ENCODE assay signal across 17 cellular contexts in genomic region chr3:12579456-12579855, GRCh38. TPM values are rescaled to one million over a fixed set of nuclear protein-coding genes. Genes with fewer than 3 reads are reported as not detected.
A peak's percentile ranks its signal among the peaks of the same experiment; 100 is the strongest.
DNase-seq lines count a peak whose midpoint lies in the region; ATAC-seq and TF ChIP-seq lines count a peak whose summit lies in the region.
"Had no signal": no experiment of that assay in that cellular context is flagged by ENCODE, and none has a peak within 500 bp of the region (broad histone marks: within the 10 kb centered on the region; RNA-seq: fewer than 3 reads in every experiment).

No MANE protein-coding gene starts in this region.

- H3K9me3 Mint-ChIP-seq in activated CD8-positive, alpha-beta memory T cell treated with anti-CD3 and anti-CD28 coated beads, Interleukin-2, amount 10 ng/mL, durations not matched to agents 7 days and 5 days (ENCODE audit: low read depth): no peaks in the 10 kb centered on the region
- H3K9me3 Mint-ChIP-seq in osteocyte (ENCODE audit: unreplicated experiment): no peaks in the 10 kb centered on the region
- H3K9me3 Mint-ChIP-seq: activated naive CD4-positive, alpha-beta T cell treated with anti-CD3 and anti-CD28 coated beads, Interleukin-2, amount 10 ng/mL, durations not matched to agents 7 days and 5 days; T-helper 1 cell treated with Interleukin-12 subunit alpha and Interleukin-12 subunit beta and Interleukin-4 antibody, amounts not matched to agents 30 μg/mL and 1 μg/mL, for 36 hours had no signal

- DNase-seq in activated CD8-positive, alpha-beta memory T cell treated with anti-CD3 and anti-CD28 coated beads, Interleukin-2, amount 10 ng/mL, durations not matched to agents 7 days and 5 days: no peak
- DNase-seq in activated CD8-positive, alpha-beta memory T cell treated with anti-CD3 and anti-CD28 coated beads for 24 hours: no peak
- DNase-seq in KBM-7: peak; percentile 30
- DNase-seq in dermis blood vessel endothelial cell: peak; percentile 51
- DNase-seq in osteocyte (ENCODE audit: extremely low spot score, unreplicated experiment): no peak
- DNase-seq in activated effector memory CD4-positive, alpha-beta T cell treated with anti-CD3 and anti-CD28 coated beads, Interleukin-2, amount 50 U/mL, for 16 hours: no peak
- DNase-seq in epidermal melanocyte (ENCODE audit: insufficient read length, low spot score): no peak
- DNase-seq: activated CD4-positive, alpha-beta T cell treated with anti-CD3 and anti-CD28 coated beads, Interleukin-2, amount 50 U/mL, for 1 hour; activated naive CD4-positive, alpha-beta T cell treated with anti-CD3 and anti-CD28 coated beads, Interleukin-2, amount 10 ng/mL, durations not matched to agents 7 days and 5 days; NCI-H1092 treated with DMSO at 0.1 percent for 48 hours; NCI-H2171 treated with DMSO at 0.1 percent for 48 hours; retina; stimulated activated CD4-positive, alpha-beta T cell treated with anti-CD3 and anti-CD28 coated beads, Interleukin-4, amount 100 ng/mL, for 1 hour had no signal

- H3K27me3 Mint-ChIP-seq in activated CD8-positive, alpha-beta memory T cell treated with anti-CD3 and anti-CD28 coated beads, Interleukin-2, amount 10 ng/mL, durations not matched to agents 7 days and 5 days: no peaks in the 10 kb centered on the region
- no peaks in the 10 kb centered on the region for H3K27me3 Mint-ChIP-seq in osteocyte (ENCODE audit: unreplicated experiment)
- H3K27me3 Mint-ChIP-seq: activated naive CD4-positive, alpha-beta T cell treated with anti-CD3 and anti-CD28 coated beads, Interleukin-2, amount 10 ng/mL, durations not matched to agents 7 days and 5 days had no signal

- peak overlapping the region; percentile 25 for H3K27ac Mint-ChIP-seq in activated CD8-positive, alpha-beta memory T cell treated with anti-CD3 and anti-CD28 coated beads, Interleukin-2, amount 10 ng/mL, durations not matched to agents 7 days and 5 days
- peak overlapping the region; percentile 42 for H3K27ac Mint-ChIP-seq in osteocyte (ENCODE audit: unreplicated experiment)
- H3K27ac Mint-ChIP-seq: activated naive CD4-positive, alpha-beta T cell treated with anti-CD3 and anti-CD28 coated beads, Interleukin-2, amount 10 ng/mL, durations not matched to agents 7 days and 5 days; T-helper 1 cell treated with Interleukin-12 subunit alpha and Interleukin-12 subunit beta and Interleukin-4 antibody, amounts not matched to agents 30 μg/mL and 1 μg/mL, for 36 hours had no signal

- no peak for TF ChIP-seq CTCF in osteocyte (IDR thresholded peaks at IDR 0.05)

- ATAC-seq in activated CD8-positive, alpha-beta memory T cell treated with anti-CD3 and anti-CD28 coated beads, Interleukin-2, amount 10 ng/mL, durations not matched to agents 7 days and 5 days: no peak
- no peak for ATAC-seq in GM21786 (IDR thresholded peaks at IDR 0.05; ENCODE audit: unreplicated experiment)

- H3K4me1 Mint-ChIP-seq in activated CD8-positive, alpha-beta memory T cell treated with anti-CD3 and anti-CD28 coated beads, Interleukin-2, amount 10 ng/mL, durations not matched to agents 7 days and 5 days: peaks cover 6% of the 10 kb centered on the region
- H3K4me1 Mint-ChIP-seq in osteocyte (ENCODE audit: unreplicated experiment): no peaks in the 10 kb centered on the region
- H3K4me1 Mint-ChIP-seq: activated naive CD4-positive, alpha-beta T cell treated with anti-CD3 and anti-CD28 coated beads, Interleukin-2, amount 10 ng/mL, durations not matched to agents 7 days and 5 days had no signal

- CTCF ChIA-PET in activated CD8-positive, alpha-beta memory T cell treated with anti-CD3 and anti-CD28 coated beads, Interleukin-2, amount 10 ng/mL, durations not matched to agents 7 days and 5 days (lab: Charles Lee): interaction anchor here (0.9 to 1.8 kb wide), 2 partner anchors 8 to 11 kb away, joined by 3 to 6 read pairs; no protein-coding TSS in a partner anchor

- peaks cover 50% of the 10 kb centered on the region for H3K36me3 Mint-ChIP-seq in activated CD8-positive, alpha-beta memory T cell treated with anti-CD3 and anti-CD28 coated beads, Interleukin-2, amount 10 ng/mL, durations not matched to agents 7 days and 5 days
- peaks cover 65% of the 10 kb centered on the region for H3K36me3 Mint-ChIP-seq in osteocyte (ENCODE audit: unreplicated experiment)

- no peak overlapping the region for H3K4me3 Mint-ChIP-seq in activated CD8-positive, alpha-beta memory T cell treated with anti-CD3 and anti-CD28 coated beads, Interleukin-2, amount 10 ng/mL, durations not matched to agents 7 days and 5 days
- no peak overlapping the region for H3K4me3 Mint-ChIP-seq in osteocyte (ENCODE audit: unreplicated experiment)
- H3K4me3 Mint-ChIP-seq: activated naive CD4-positive, alpha-beta T cell treated with anti-CD3 and anti-CD28 coated beads, Interleukin-2, amount 10 ng/mL, durations not matched to agents 7 days and 5 days; T-helper 1 cell treated with Interleukin-12 subunit alpha and Interleukin-12 subunit beta and Interleukin-4 antibody, amounts not matched to agents 30 μg/mL and 1 μg/mL, for 36 hours had no signal

- in situ Hi-C loops in KBM-7 (cut with MboI; ENCODE audit: low pct_unique_long_range_greater_than_20kb, low sequenced_read_pairs): no loop called here

RNA-seq across cellular contexts. Expression of gene MKRN2, which starts 22.6 kb away (rescaled TPM):
- 10 to 100 TPM; 20.3 to 22.4 TPM for total RNA-seq in activated CD8-positive, alpha-beta memory T cell treated with anti-CD3 and anti-CD28 coated beads, Interleukin-2, amount 10 ng/mL, durations not matched to agents 7 days and 5 days
- total RNA-seq in dermis blood vessel endothelial cell: 40.5 and 43.4 TPM in 2 replicates
- 31.2 and 32.4 TPM in 2 replicates for total RNA-seq in osteocyte

RNA-seq across cellular contexts. Expression of gene MKRN2OS, which starts 34.2 kb away (rescaled TPM):
- total RNA-seq in activated CD8-positive, alpha-beta memory T cell treated with anti-CD3 and anti-CD28 coated beads, Interleukin-2, amount 10 ng/mL, durations not matched to agents 7 days and 5 days: not detected
- total RNA-seq in dermis blood vessel endothelial cell: not detected in 2 replicates
- total RNA-seq in osteocyte: not detected in 2 replicates
- total RNA-seq: cerebellum, vagina had no signal

Comparison
In these comparisons a context has a peak if more than half of its experiments do, and no peak if none do; other contexts are left out.
1. DNase-seq: peak in KBM-7 (single experiment) and dermis blood vessel endothelial cell (single experiment); none in activated CD8-positive, alpha-beta memory T cell treated with anti-CD3 and anti-CD28 coated beads, Interleukin-2, amount 10 ng/mL, durations not matched to agents 7 days and 5 days (single experiment), activated CD8-positive, alpha-beta memory T cell treated with anti-CD3 and anti-CD28 coated beads for 24 hours (single experiment), osteocyte (single experiment), activated effector memory CD4-positive, alpha-beta T cell treated with anti-CD3 and anti-CD28 coated beads, Interleukin-2, amount 50 U/mL, for 16 hours (single experiment) and epidermal melanocyte (single experiment).